9 cellular contexts compared by ENCODE assay signal in the genomic region with DNA sequence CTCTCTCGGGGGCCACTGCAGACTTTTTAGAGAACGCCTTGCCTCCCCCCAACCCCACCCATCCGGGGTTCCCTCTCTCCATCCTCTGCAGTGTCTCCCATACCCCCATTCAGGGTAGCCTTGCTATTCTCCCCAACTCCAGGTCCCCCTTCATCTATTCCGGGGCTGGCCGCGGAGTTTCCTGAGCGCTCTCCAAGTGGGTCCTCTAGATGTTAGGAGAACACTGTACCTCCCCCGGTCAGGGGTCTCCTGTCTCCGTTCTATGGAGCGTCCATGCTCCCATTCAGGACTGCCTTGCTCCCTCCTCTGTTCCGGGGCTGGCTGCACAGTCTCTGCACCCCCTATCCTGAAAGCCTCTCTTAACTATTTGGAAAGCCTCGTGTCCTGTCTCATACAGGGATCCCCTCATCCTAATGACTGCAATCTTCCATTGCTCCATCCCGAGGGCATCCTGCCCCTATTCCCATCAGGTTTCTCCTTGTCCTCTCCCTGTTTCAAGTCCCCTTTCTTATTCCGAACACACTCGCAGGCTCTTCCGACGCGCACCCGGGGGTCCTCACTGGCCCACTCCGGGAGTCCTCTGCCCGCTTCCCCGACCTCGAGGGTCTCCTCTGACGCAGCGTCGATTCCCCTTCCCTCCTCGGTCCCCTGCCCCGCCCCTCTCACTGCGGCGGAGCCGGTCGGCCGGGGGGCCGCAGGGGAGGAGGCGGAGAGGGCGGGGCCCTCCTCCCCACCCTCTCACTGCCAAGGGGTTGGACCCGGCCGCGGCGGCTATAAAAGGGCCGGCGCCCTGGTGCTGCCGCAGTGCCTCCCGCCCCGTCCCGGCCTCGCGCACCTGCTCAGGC.
A peak's percentile ranks its signal among the peaks of the same experiment; 100 is the strongest.
DNase-seq lines count a peak whose midpoint lies in the region; ATAC-seq and TF ChIP-seq lines count a peak whose summit lies in the region.
"Had no signal": no experiment of that assay in that cellular context is flagged by ENCODE, and none has a peak within 500 bp of the region (broad histone marks: within the 10 kb centered on the region; RNA-seq: fewer than 3 reads in every experiment).

A gene with protein sequence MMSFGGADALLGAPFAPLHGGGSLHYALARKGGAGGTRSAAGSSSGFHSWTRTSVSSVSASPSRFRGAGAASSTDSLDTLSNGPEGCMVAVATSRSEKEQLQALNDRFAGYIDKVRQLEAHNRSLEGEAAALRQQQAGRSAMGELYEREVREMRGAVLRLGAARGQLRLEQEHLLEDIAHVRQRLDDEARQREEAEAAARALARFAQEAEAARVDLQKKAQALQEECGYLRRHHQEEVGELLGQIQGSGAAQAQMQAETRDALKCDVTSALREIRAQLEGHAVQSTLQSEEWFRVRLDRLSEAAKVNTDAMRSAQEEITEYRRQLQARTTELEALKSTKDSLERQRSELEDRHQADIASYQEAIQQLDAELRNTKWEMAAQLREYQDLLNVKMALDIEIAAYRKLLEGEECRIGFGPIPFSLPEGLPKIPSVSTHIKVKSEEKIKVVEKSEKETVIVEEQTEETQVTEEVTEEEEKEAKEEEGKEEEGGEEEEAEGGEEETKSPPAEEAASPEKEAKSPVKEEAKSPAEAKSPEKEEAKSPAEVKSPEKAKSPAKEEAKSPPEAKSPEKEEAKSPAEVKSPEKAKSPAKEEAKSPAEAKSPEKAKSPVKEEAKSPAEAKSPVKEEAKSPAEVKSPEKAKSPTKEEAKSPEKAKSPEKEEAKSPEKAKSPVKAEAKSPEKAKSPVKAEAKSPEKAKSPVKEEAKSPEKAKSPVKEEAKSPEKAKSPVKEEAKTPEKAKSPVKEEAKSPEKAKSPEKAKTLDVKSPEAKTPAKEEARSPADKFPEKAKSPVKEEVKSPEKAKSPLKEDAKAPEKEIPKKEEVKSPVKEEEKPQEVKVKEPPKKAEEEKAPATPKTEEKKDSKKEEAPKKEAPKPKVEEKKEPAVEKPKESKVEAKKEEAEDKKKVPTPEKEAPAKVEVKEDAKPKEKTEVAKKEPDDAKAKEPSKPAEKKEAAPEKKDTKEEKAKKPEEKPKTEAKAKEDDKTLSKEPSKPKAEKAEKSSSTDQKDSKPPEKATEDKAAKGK (plus strand): TSS at position 802 of the 845 bp plus-strand sequence. CDS start 45 bp downstream, outside the sequence.

- peaks cover 3% of the 10 kb centered on the region for H3K36me3 Mint-ChIP-seq in T-helper 1 cell treated with Interleukin-12 subunit alpha and Interleukin-12 subunit beta and Interleukin-4 antibody, amounts not matched to agents 30 μg/mL and 1 μg/mL, for 36 hours (ENCODE audit: low read depth)
- peaks cover 7% of the 10 kb centered on the region for H3K36me3 Mint-ChIP-seq in stimulated activated effector memory CD8-positive, alpha-beta T cell treated with anti-CD3 and anti-CD28 coated beads, Interleukin-12 subunit alpha, Interleukin-12 subunit beta, amount 100 ng/mL, for 72 hours

- H3K4me3 Mint-ChIP-seq in T-helper 1 cell treated with Interleukin-12 subunit alpha and Interleukin-12 subunit beta and Interleukin-4 antibody, amounts not matched to agents 30 μg/mL and 1 μg/mL, for 36 hours: peak within 1 kb of the TSS; percentile 67
- peak within 1 kb of the TSS; percentile 59 for H3K4me3 Mint-ChIP-seq in stimulated activated effector memory CD8-positive, alpha-beta T cell treated with anti-CD3 and anti-CD28 coated beads, Interleukin-12 subunit alpha, Interleukin-12 subunit beta, amount 100 ng/mL, for 72 hours

- H3K4me3 ChIP-seq in NT2/D1 (ENCODE audit: insufficient read length, low read depth): peak within 1 kb of the TSS; percentile 67
- peak within 1 kb of the TSS; percentile 5 to 22 for H3K4me3 ChIP-seq in foreskin fibroblast (ENCODE audit: low read depth in 1 of 2, low read length in 2 of 2)
- H3K4me3 ChIP-seq: colonic mucosa had no signal

- no peak for ATAC-seq in stimulated activated effector memory CD8-positive, alpha-beta T cell treated with anti-CD3 and anti-CD28 coated beads, Interleukin-12 subunit alpha, Interleukin-12 subunit beta, amount 100 ng/mL, for 72 hours
- ATAC-seq in HG03432 (IDR thresholded peaks at IDR 0.05; ENCODE audit: unreplicated experiment): no peak
- ATAC-seq in GM19035 (IDR thresholded peaks at IDR 0.05; ENCODE audit: unreplicated experiment): no peak

- DNase-seq in T-helper 1 cell (no peak), NT2/D1 (ENCODE audit: low read depth, low spot score) (no peak), foreskin fibroblast (no peak), HEK293T (ENCODE audit: extremely low spot score) (no peak)
- DNase-seq in stimulated activated effector memory CD8-positive, alpha-beta T cell treated with anti-CD3 and anti-CD28 coated beads, Interleukin-12 subunit alpha, Interleukin-12 subunit beta, amount 100 ng/mL, for 72 hours (ENCODE audit: low spot score in 2 of 2): no peak
- DNase-seq: colonic mucosa had no signal

- H3K9me3 Mint-ChIP-seq in T-helper 1 cell treated with Interleukin-12 subunit alpha and Interleukin-12 subunit beta and Interleukin-4 antibody, amounts not matched to agents 30 μg/mL and 1 μg/mL, for 36 hours: no peaks in the 10 kb centered on the region
- no peaks in the 10 kb centered on the region for H3K9me3 Mint-ChIP-seq in stimulated activated effector memory CD8-positive, alpha-beta T cell treated with anti-CD3 and anti-CD28 coated beads, Interleukin-12 subunit alpha, Interleukin-12 subunit beta, amount 100 ng/mL, for 72 hours

- no peaks in the 10 kb centered on the region for H3K9me3 ChIP-seq in NT2/D1 (ENCODE audit: insufficient read depth, low read length)
- H3K9me3 ChIP-seq: colonic mucosa had no signal

- peaks cover 7% of the 10 kb centered on the region for H3K36me3 ChIP-seq in NT2/D1 (ENCODE audit: insufficient read depth, insufficient read length, low read length)
- H3K36me3 ChIP-seq: colonic mucosa had no signal

- H3K4me1 ChIP-seq in NT2/D1 (ENCODE audit: insufficient read depth, insufficient read length): peaks cover 13% of the 10 kb centered on the region
- H3K4me1 ChIP-seq: colonic mucosa had no signal

- peaks cover 32% of the 10 kb centered on the region for H3K27me3 ChIP-seq in NT2/D1 (ENCODE audit: insufficient read depth, insufficient read length)

- H3K9ac ChIP-seq in NT2/D1 (ENCODE audit: insufficient read length, low read depth): peak within 1 kb of the TSS; percentile 80

- peak within 1 kb of the TSS; percentile 19 for H3K27ac Mint-ChIP-seq in T-helper 1 cell treated with Interleukin-12 subunit alpha and Interleukin-12 subunit beta and Interleukin-4 antibody, amounts not matched to agents 30 μg/mL and 1 μg/mL, for 36 hours
- no peak within 1 kb of the TSS for H3K27ac Mint-ChIP-seq in stimulated activated effector memory CD8-positive, alpha-beta T cell treated with anti-CD3 and anti-CD28 coated beads, Interleukin-12 subunit alpha, Interleukin-12 subunit beta, amount 100 ng/mL, for 72 hours

- TF ChIP-seq CTCF in foreskin fibroblast (IDR thresholded peaks at IDR 0.05; ENCODE audit: low read depth, low read length): no peak

- H3K4me1 Mint-ChIP-seq in T-helper 1 cell treated with Interleukin-12 subunit alpha and Interleukin-12 subunit beta and Interleukin-4 antibody, amounts not matched to agents 30 μg/mL and 1 μg/mL, for 36 hours (ENCODE audit: low read depth): peaks cover 12% of the 10 kb centered on the region
- peaks cover 17% of the 10 kb centered on the region for H3K4me1 Mint-ChIP-seq in stimulated activated effector memory CD8-positive, alpha-beta T cell treated with anti-CD3 and anti-CD28 coated beads, Interleukin-12 subunit alpha, Interleukin-12 subunit beta, amount 100 ng/mL, for 72 hours

- POLR2A ChIA-PET in HEK293T (lab: Yijun Ruan, JAX): interaction anchor here (1.8 kb wide), 1 partner anchor 22 kb away, joined by 5 read pairs; no protein-coding TSS in a partner anchor

- CTCF ChIA-PET in HEK293T (lab: Yijun Ruan, JAX): interaction anchor here (1.1 kb wide), 1 partner anchor 9 kb away, joined by 4 read pairs; no protein-coding TSS in a partner anchor

- peaks cover 48% of the 10 kb centered on the region for H3K27me3 Mint-ChIP-seq in T-helper 1 cell treated with Interleukin-12 subunit alpha and Interleukin-12 subunit beta and Interleukin-4 antibody, amounts not matched to agents 30 μg/mL and 1 μg/mL, for 36 hours (ENCODE audit: low read depth)

TF ChIP-seq in HEK293T, 16 proteins besides CTCF, POLR2A, EP300 and RAD21:
- no peak for TF ChIP-seq SP1 (IDR thresholded peaks at IDR 0.05)
- no peak for TF ChIP-seq LEF1 (IDR thresholded peaks at IDR 0.05; ENCODE audit: borderline replicate concordance)
- no peak for TF ChIP-seq CTBP1 (IDR thresholded peaks at IDR 0.05; ENCODE audit: borderline replicate concordance)
- TF ChIP-seq NFRKB (IDR thresholded peaks at IDR 0.05): no peak
TF ChIP-seq in HEK293T: peak in this region for 0.
